In the genomic region with DNA sequence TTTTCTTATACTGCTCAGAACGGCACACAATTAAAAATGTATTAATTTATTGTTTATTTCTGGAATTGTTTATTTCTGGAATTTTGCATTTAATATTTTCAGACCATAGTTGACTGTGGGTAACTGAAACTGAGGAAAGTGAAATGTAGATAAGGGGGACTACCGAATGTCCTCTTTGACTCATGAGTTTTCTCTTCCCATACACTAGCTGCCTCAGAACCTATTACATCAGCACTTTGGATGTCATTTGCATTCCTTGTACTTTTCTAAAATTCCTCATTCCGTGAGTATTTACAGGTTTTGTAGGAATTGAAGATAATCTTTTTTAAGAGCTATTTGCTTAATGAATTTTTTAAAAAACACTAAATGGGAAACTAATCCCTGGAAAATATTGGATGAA, we compare ENCODE assay signal across 17 cellular contexts. TPM values are rescaled to one million over a fixed set of nuclear protein-coding genes. Genes with fewer than 3 reads are reported as not detected.
DNase-seq lines count a peak whose midpoint lies in the region; ATAC-seq and TF ChIP-seq lines count a peak whose summit lies in the region.
"Had no signal": no experiment of that assay in that cellular context is flagged by ENCODE, and none has a peak within 500 bp of the region (broad histone marks: within the 10 kb centered on the region; RNA-seq: fewer than 3 reads in every experiment).

No MANE protein-coding gene starts in this region.

- H3K9me3 ChIP-seq in SK-N-MC (ENCODE audit: low read depth, low read length), result no peaks in the 10 kb centered on the region
- no peaks in the 10 kb centered on the region for H3K9me3 ChIP-seq in ascending aorta
- H3K9me3 ChIP-seq in Caco-2, result no peaks in the 10 kb centered on the region
- H3K9me3 ChIP-seq: uterus had no signal

- no peak overlapping the region for H3K4me3 Mint-ChIP-seq in WTC11
- no peak overlapping the region for H3K4me3 Mint-ChIP-seq in Caco-2 (ENCODE audit: unreplicated experiment)
- H3K4me3 Mint-ChIP-seq: stimulated activated naive CD8-positive, alpha-beta T cell treated with anti-CD3 and anti-CD28 coated beads, Interleukin-15, Interleukin-2, amounts not matched to agents 100 ng/mL and 50 ng/mL, for 24 hours had no signal

- no TSS peak for BruUV-seq in Caco-2 (replicated peaks; lab: Mats Ljungman, UMichigan)

- H3K36me3 ChIP-seq in SK-N-MC (ENCODE audit: insufficient read depth, low read length) (no peaks in the 10 kb centered on the region), ascending aorta (no peaks in the 10 kb centered on the region), Caco-2 (ENCODE audit: control insufficient read depth, insufficient read depth, low read length) (no peaks in the 10 kb centered on the region)
- H3K36me3 ChIP-seq: uterus had no signal

- H3K4me3 ChIP-seq in SK-N-MC, result peak overlapping the region; percentile 16; the same call in 1 of the 2 replicates
- no peak overlapping the region for H3K4me3 ChIP-seq in fibroblast of pulmonary artery (replicated peaks; ENCODE audit: low read depth, low read length)
- no peak overlapping the region for H3K4me3 ChIP-seq in ascending aorta
- H3K4me3 ChIP-seq in Caco-2 (ENCODE audit: low read depth, low read length), result no peak overlapping the region
- H3K4me3 ChIP-seq: uterus had no signal

- H3K4me1 ChIP-seq in ascending aorta (peaks cover 3 to 6% of the 10 kb centered on the region in 2 donors), Caco-2 (peaks cover 21% of the 10 kb centered on the region)
- H3K4me1 ChIP-seq: uterus had no signal

- H3K9me3 Mint-ChIP-seq in WTC11 (no peaks in the 10 kb centered on the region), Caco-2 (ENCODE audit: unreplicated experiment) (peaks cover 15% of the 10 kb centered on the region)
- H3K9me3 Mint-ChIP-seq: stimulated activated naive CD8-positive, alpha-beta T cell treated with anti-CD3 and anti-CD28 coated beads, Interleukin-15, Interleukin-2, amounts not matched to agents 100 ng/mL and 50 ng/mL, for 24 hours had no signal

- POLR2A ChIA-PET in WTC11 (lab: Charles Lee), result no interaction called here
- POLR2A ChIA-PET in Caco-2 (lab: Charles Lee), result no interaction called here

- TF ChIP-seq CTCF in fibroblast of pulmonary artery (IDR thresholded peaks at IDR 0.05; ENCODE audit: low read length, missing control alignments), result no peak
- TF ChIP-seq CTCF in WTC11 (IDR thresholded peaks at IDR 0.05), result no peak
- no peak for TF ChIP-seq CTCF in ascending aorta (IDR thresholded peaks at IDR 0.05)
- TF ChIP-seq CTCF in Caco-2 (IDR thresholded peaks at IDR 0.05; ENCODE audit: insufficient read depth in 1 of 2, low read depth in 1 of 2, low read length in 1 of 2, severe bottlenecking in 1 of 2, unreplicated experiment in 1 of 2), result no peak

- H3K27ac ChIP-seq in SK-N-MC (peak overlapping the region; percentile 79), ascending aorta (no peak overlapping the region)
- H3K27ac ChIP-seq: uterus had no signal

- H3K27me3 Mint-ChIP-seq in WTC11 (ENCODE audit: low read depth) (no peaks in the 10 kb centered on the region), Caco-2 (ENCODE audit: insufficient read depth, unreplicated experiment) (no peaks in the 10 kb centered on the region)

- H3K27ac Mint-ChIP-seq in WTC11, result no peak overlapping the region
- no peak overlapping the region for H3K27ac Mint-ChIP-seq in Caco-2 (ENCODE audit: unreplicated experiment)
- H3K27ac Mint-ChIP-seq: stimulated activated naive CD8-positive, alpha-beta T cell treated with anti-CD3 and anti-CD28 coated beads, Interleukin-15, Interleukin-2, amounts not matched to agents 100 ng/mL and 50 ng/mL, for 24 hours had no signal

- ATAC-seq in GM21529 (IDR thresholded peaks at IDR 0.05; ENCODE audit: unreplicated experiment), result peak; percentile 60
- ATAC-seq in WTC11, result no peak
- ATAC-seq: left lobe of liver had no signal

- peak; percentile 25 for DNase-seq in AG08395 (ENCODE audit: low spot score)
- DNase-seq in SK-N-MC (ENCODE audit: low read depth, low spot score), result no peak
- DNase-seq in fibroblast of pulmonary artery (ENCODE audit: low read depth), result peak; percentile 84
- no peak for DNase-seq in WTC11 (ENCODE audit: low spot score)
- no peak for DNase-seq in cardiac septum (ENCODE audit: low spot score)
- no peak for DNase-seq in ascending aorta (ENCODE audit: low spot score in 2 of 2)
- no peak for DNase-seq in Caco-2
- DNase-seq: anterior cingulate cortex; GF-D8; NCI-H187 treated with DMSO at 0.1 percent for 48 hours; NCI-H69; posterior cingulate gyrus; stimulated activated CD4-positive, alpha-beta T cell treated with anti-CD3 and anti-CD28 coated beads, Interleukin-12 subunit alpha, Interleukin-12 subunit beta, amount 100 ng/mL, for 4 hours; uterus had no signal

- intact Hi-C loops in cardiac septum (cut with DNase I), result no loop called here
- intact Hi-C loops in ascending aorta (cut with DNase I), result no loop called here
- intact Hi-C loops in Caco-2 (cut with micrococcal nuclease; ENCODE audit: unreplicated experiment), result no loop called here

- H3K9ac ChIP-seq in SK-N-MC (ENCODE audit: insufficient read length), result peak overlapping the region; percentile 56

- H3K4me1 Mint-ChIP-seq in WTC11 (peaks cover 18% of the 10 kb centered on the region), Caco-2 (ENCODE audit: low read depth, unreplicated experiment) (peaks cover 17% of the 10 kb centered on the region)

- H3K27me3 ChIP-seq in ascending aorta (no peaks in the 10 kb centered on the region), Caco-2 (replicated peaks; ENCODE audit: control insufficient read depth, insufficient read depth, low read length) (no peaks in the 10 kb centered on the region)
- H3K27me3 ChIP-seq: uterus had no signal

- CTCF ChIA-PET in WTC11 (lab: Charles Lee), result no interaction called here
- CTCF ChIA-PET in Caco-2 (lab: Charles Lee), result no interaction called here

- H3K36me3 Mint-ChIP-seq in WTC11, result no peaks in the 10 kb centered on the region; the same call in 1 of the 2 replicates
- H3K36me3 Mint-ChIP-seq in Caco-2 (ENCODE audit: insufficient read depth, unreplicated experiment), result peaks cover 14% of the 10 kb centered on the region

TF ChIP-seq in WTC11, 78 proteins besides CTCF, POLR2A, EP300 and RAD21:
- TF ChIP-seq SMAD4 (CRISPR knock-in tag; IDR thresholded peaks at IDR 0.05) (no peak), GRHL2 (CRISPR knock-in tag; IDR thresholded peaks at IDR 0.05; ENCODE audit: insufficient replicate concordance, severe bottlenecking) (no peak), ZNF219 (CRISPR knock-in tag; IDR thresholded peaks at IDR 0.05; ENCODE audit: borderline replicate concordance) (no peak), ATF1 (CRISPR knock-in tag; IDR thresholded peaks at IDR 0.05) (no peak), CBFB (CRISPR knock-in tag; IDR thresholded peaks at IDR 0.05; ENCODE audit: low read depth) (no peak), NFATC4 (CRISPR knock-in tag; IDR thresholded peaks at IDR 0.05) (no peak), JUN (CRISPR knock-in tag; IDR thresholded peaks at IDR 0.05) (no peak), NR2C2 (CRISPR knock-in tag; IDR thresholded peaks at IDR 0.05) (no peak), ZNF138 (CRISPR knock-in tag; conservative IDR thresholded peaks at IDR 0.05) (no peak), ZNF232 (CRISPR knock-in tag; IDR thresholded peaks at IDR 0.05) (no peak)
- TF ChIP-seq, protein P1, sequence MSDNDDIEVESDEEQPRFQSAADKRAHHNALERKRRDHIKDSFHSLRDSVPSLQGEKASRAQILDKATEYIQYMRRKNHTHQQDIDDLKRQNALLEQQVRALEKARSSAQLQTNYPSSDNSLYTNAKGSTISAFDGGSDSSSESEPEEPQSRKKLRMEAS (CRISPR knock-in tag; IDR thresholded peaks at IDR 0.05), result no peak
- TF ChIP-seq, protein P2, sequence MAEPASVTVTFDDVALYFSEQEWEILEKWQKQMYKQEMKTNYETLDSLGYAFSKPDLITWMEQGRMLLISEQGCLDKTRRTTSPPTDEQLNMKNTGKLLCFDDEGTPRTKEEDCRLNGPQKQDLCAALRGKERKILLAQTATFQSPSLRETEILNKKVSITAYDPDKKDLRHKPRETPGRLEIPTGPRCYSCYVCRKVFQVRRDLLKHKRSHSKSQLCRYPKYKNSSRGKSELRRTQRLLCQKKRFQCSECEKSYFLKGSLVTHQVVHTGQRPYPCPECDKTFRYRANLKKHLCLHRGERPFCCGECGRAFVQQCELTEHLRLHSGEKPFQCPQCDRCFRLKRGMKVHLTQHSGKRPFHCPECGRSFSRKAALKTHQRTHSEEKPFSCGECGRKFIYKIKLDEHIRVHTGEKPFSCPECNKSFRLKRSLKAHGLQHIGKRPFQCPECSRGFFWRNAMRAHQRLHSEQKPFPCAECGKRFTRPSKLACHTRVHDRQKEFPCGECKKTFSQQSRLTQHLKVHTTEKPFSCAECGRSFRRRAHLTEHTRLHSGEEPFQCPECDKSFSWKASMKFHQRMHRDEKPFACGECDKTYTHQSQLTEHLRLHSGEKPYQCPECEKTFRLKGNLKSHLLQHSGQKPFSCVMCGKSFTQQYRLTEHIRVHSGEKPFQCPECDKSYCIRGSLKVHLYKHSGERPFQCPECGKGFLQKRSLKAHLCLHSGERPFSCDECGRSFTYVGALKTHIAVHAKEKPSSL (CRISPR knock-in tag; conservative IDR thresholded peaks at IDR 0.05), result no peak

RNA-seq across cellular contexts. Expression of gene ZC3H12C, which starts 29.8 kb away (rescaled TPM):
- total RNA-seq in WTC11 (2021) (2.4 to 3.1 TPM (median 2.8 TPM) in 3 replicates), cardiac septum (20.0 TPM), ascending aorta (6.3 TPM), Caco-2 (2022) (11.4 and 11.7 TPM in 2 replicates)

Comparison
In these comparisons a context has a peak if more than half of its experiments do, and no peak if none do; other contexts are left out.
1. DNase-seq: peak in AG08395 (single experiment) and fibroblast of pulmonary artery (single experiment); none in SK-N-MC (single experiment), WTC11 (single experiment), cardiac septum (single experiment), ascending aorta (0 of 2) and Caco-2 (0 of 2).